Comparison of ENCODE assay signal across 15 cellular contexts in the genomic region with DNA sequence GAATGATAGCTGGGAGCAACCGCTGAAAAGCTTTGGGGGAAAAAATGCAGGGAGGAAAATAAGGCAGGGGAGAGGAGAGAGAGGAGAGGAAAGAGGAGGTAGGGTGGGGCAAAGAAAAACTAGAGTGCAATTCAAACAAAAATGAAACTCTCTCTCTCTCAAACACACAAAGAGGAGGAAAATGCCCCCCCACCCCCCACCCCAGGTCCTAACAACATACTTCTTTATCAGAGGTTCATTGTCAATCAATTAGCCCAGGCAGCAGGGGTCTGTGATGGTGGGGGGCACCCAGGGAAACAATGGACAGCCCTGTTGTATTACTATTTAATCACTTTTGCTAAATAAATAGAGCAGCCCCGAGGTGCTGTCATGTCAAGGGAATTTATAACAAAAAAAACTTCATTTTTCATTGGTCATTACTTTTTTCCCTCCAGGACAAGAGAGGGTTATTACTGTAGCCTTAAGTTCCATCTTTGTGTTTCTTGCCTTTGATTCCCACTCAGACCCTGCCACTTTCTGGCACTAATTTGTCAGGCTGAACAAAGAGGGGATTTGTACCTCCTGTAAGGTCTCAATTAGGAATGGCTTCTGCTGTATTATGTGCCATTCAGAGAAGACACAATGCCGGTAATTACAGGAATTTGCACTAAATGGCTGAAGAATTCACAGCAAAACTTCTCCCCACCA. TPM values are rescaled to one million over a fixed set of nuclear protein-coding genes. Genes with fewer than 3 reads are reported as not detected.
DNase-seq lines count a peak whose midpoint lies in the region; ATAC-seq and TF ChIP-seq lines count a peak whose summit lies in the region.
"Had no signal": no experiment of that assay in that cellular context is flagged by ENCODE, and none has a peak within 500 bp of the region (broad histone marks: within the 10 kb centered on the region; RNA-seq: fewer than 3 reads in every experiment).

No MANE protein-coding gene starts in this region.

- H3K4me1 ChIP-seq in Caco-2 (peaks cover 44% of the 10 kb centered on the region), mucosa of rectum (ENCODE audit: control insufficient read depth in 2 of 2, insufficient read depth in 2 of 2, low read length in 2 of 2) (peaks cover 12 to 16% of the 10 kb centered on the region in 2 donors)

- ATAC-seq in HG03159 (IDR thresholded peaks at IDR 0.05; ENCODE audit: unreplicated experiment): no peak
- ATAC-seq in HG02759 (IDR thresholded peaks at IDR 0.05; ENCODE audit: unreplicated experiment): no peak
- no peak for ATAC-seq in activated T-cell treated with anti-CD3 and anti-CD28 coated beads, Interleukin-2, amount 50 U/mL, for 72 hours (replicated peaks in 1 of 2)

- H3K27ac Mint-ChIP-seq in Caco-2 (ENCODE audit: unreplicated experiment): peak overlapping the region; percentile 68
- H3K27ac Mint-ChIP-seq in dendritic cell treated with granulocyte-macrophage colony-stimulating factor and Interleukin-4, amounts not matched to agents 40 ng/mL and 50 ng/mL, for 4 days: peak overlapping the region; percentile 17
- no peak overlapping the region for H3K27ac Mint-ChIP-seq in activated T-cell treated with anti-CD3 and anti-CD28 coated beads, Interleukin-2, amount 50 U/mL, for 72 hours
- H3K27ac Mint-ChIP-seq: activated CD4-positive, alpha-beta memory T cell treated with anti-CD3 and anti-CD28 coated beads for 36 hours; activated T-helper 2 cell treated with anti-CD3 and anti-CD28 coated beads, Interferon-gamma antibody, Interleukin-2, Interleukin-4, amounts not matched to agents 10 μg/mL and 5 μg/mL and 100 μg/mL, durations not matched to agents 14 hours and 24 hours and 36 hours; mesothelial cell of epicardium had no signal

- H3K9me3 ChIP-seq in Caco-2: no peaks in the 10 kb centered on the region
- no peaks in the 10 kb centered on the region for H3K9me3 ChIP-seq in mucosa of rectum (ENCODE audit: control insufficient read depth in 2 of 2, low read length in 2 of 2)
- H3K9me3 ChIP-seq: upper lobe of left lung had no signal

- H3K4me3 ChIP-seq in Caco-2 (ENCODE audit: low read depth, low read length) (no peak overlapping the region), mucosa of rectum (ENCODE audit: low read length in 2 of 2) (no peak overlapping the region), brain microvascular endothelial cell (ENCODE audit: low read depth, low read length) (no peak overlapping the region)
- H3K4me3 ChIP-seq: upper lobe of left lung had no signal

- BruUV-seq in Caco-2 (replicated peaks; lab: Mats Ljungman, UMichigan): no TSS peak

- H3K36me3 ChIP-seq in Caco-2 (ENCODE audit: control insufficient read depth, insufficient read depth, low read length) (no peaks in the 10 kb centered on the region), mucosa of rectum (ENCODE audit: control insufficient read depth in 2 of 2, insufficient read depth in 2 of 2, low read length in 2 of 2) (no peaks in the 10 kb centered on the region), brain microvascular endothelial cell (replicated peaks) (no peaks in the 10 kb centered on the region)

- intact Hi-C loops in Caco-2 (cut with micrococcal nuclease; ENCODE audit: unreplicated experiment): loop anchor here (1.0 to 5.0 kb wide), 4 partner anchors 62 to 173 kb away; no protein-coding TSS in a partner anchor
- intact Hi-C loops in dendritic cell treated with granulocyte-macrophage colony-stimulating factor and Interleukin-4, amounts not matched to agents 40 ng/mL and 50 ng/mL, for 4 days (cut with micrococcal nuclease): loop anchor here (5.0 kb wide), 2 partner anchors 203 to 223 kb away; a partner anchor contains a TSS

- peak overlapping the region in 1 of 2 donors; percentile 13 for H3K9ac ChIP-seq in mucosa of rectum (ENCODE audit: low read depth in 1 of 2, low read length in 2 of 2)

- peaks cover 31% of the 10 kb centered on the region for H3K4me1 Mint-ChIP-seq in Caco-2 (ENCODE audit: low read depth, unreplicated experiment)
- peaks cover 26% of the 10 kb centered on the region for H3K4me1 Mint-ChIP-seq in dendritic cell treated with granulocyte-macrophage colony-stimulating factor and Interleukin-4, amounts not matched to agents 40 ng/mL and 50 ng/mL, for 4 days (ENCODE audit: low read depth)
- H3K4me1 Mint-ChIP-seq in activated T-cell treated with anti-CD3 and anti-CD28 coated beads, Interleukin-2, amount 50 U/mL, for 72 hours (ENCODE audit: low read depth): peaks cover 26% of the 10 kb centered on the region

- no peaks in the 10 kb centered on the region for H3K36me3 Mint-ChIP-seq in Caco-2 (ENCODE audit: insufficient read depth, unreplicated experiment)
- H3K36me3 Mint-ChIP-seq in dendritic cell treated with granulocyte-macrophage colony-stimulating factor and Interleukin-4, amounts not matched to agents 40 ng/mL and 50 ng/mL, for 4 days (ENCODE audit: low read depth): no peaks in the 10 kb centered on the region
- H3K36me3 Mint-ChIP-seq in activated T-cell treated with anti-CD3 and anti-CD28 coated beads, Interleukin-2, amount 50 U/mL, for 72 hours (ENCODE audit: insufficient read depth in 2 of 2): peaks cover 0 to 2% of the 10 kb centered on the region in 2 donors
- H3K36me3 Mint-ChIP-seq: mesothelial cell of epicardium had no signal

- H3K27ac ChIP-seq in mucosa of rectum (ENCODE audit: low read depth in 2 of 2, low read length in 2 of 2) (peak overlapping the region; percentile 2 to 45), brain microvascular endothelial cell (no peak overlapping the region)
- H3K27ac ChIP-seq: upper lobe of left lung had no signal

- CTCF ChIA-PET in Caco-2 (lab: Charles Lee): interaction anchor here (0.9 to 2.3 kb wide), 3 partner anchors 70 to 178 kb away, joined by 3 to 6 read pairs (median 4); no protein-coding TSS in a partner anchor

- POLR2A ChIA-PET in Caco-2 (lab: Charles Lee): no interaction called here

- no peaks in the 10 kb centered on the region for H3K27me3 ChIP-seq in Caco-2 (replicated peaks; ENCODE audit: control insufficient read depth, insufficient read depth, low read length)
- H3K27me3 ChIP-seq in mucosa of rectum (ENCODE audit: control insufficient read depth in 2 of 2, insufficient read depth in 2 of 2, low read length in 2 of 2): no peaks in the 10 kb centered on the region
- no peaks in the 10 kb centered on the region for H3K27me3 ChIP-seq in brain microvascular endothelial cell (replicated peaks)
- H3K27me3 ChIP-seq: upper lobe of left lung had no signal

- TF ChIP-seq CTCF in Caco-2 (IDR thresholded peaks at IDR 0.05; ENCODE audit: insufficient read depth in 1 of 2, low read depth in 1 of 2, low read length in 1 of 2, severe bottlenecking in 1 of 2, unreplicated experiment in 1 of 2) (no peak), brain microvascular endothelial cell (IDR thresholded peaks at IDR 0.05; ENCODE audit: low read depth, low read length, missing control alignments) (no peak)

- in situ Hi-C loops in brain microvascular endothelial cell (cut with HindIII; ENCODE audit: low pct_ligation_motif_present, low sequenced_read_pairs): no loop called here

- H3K4me3 Mint-ChIP-seq in Caco-2 (ENCODE audit: unreplicated experiment): peak overlapping the region; percentile 28
- peak overlapping the region; percentile 40 for H3K4me3 Mint-ChIP-seq in dendritic cell treated with granulocyte-macrophage colony-stimulating factor and Interleukin-4, amounts not matched to agents 40 ng/mL and 50 ng/mL, for 4 days
- H3K4me3 Mint-ChIP-seq in activated T-cell treated with anti-CD3 and anti-CD28 coated beads, Interleukin-2, amount 50 U/mL, for 72 hours: peak overlapping the region in 1 of 2 donors; percentile 3
- H3K4me3 Mint-ChIP-seq: activated CD4-positive, alpha-beta memory T cell treated with anti-CD3 and anti-CD28 coated beads for 36 hours; mesothelial cell of epicardium had no signal

- H3K27me3 Mint-ChIP-seq in Caco-2 (ENCODE audit: insufficient read depth, unreplicated experiment): no peaks in the 10 kb centered on the region
- H3K27me3 Mint-ChIP-seq in dendritic cell treated with granulocyte-macrophage colony-stimulating factor and Interleukin-4, amounts not matched to agents 40 ng/mL and 50 ng/mL, for 4 days: no peaks in the 10 kb centered on the region
- H3K27me3 Mint-ChIP-seq in activated T-cell treated with anti-CD3 and anti-CD28 coated beads, Interleukin-2, amount 50 U/mL, for 72 hours (ENCODE audit: low read depth): no peaks in the 10 kb centered on the region
- H3K27me3 Mint-ChIP-seq: activated CD4-positive, alpha-beta memory T cell treated with anti-CD3 and anti-CD28 coated beads for 36 hours had no signal

- DNase-seq in Caco-2: no peak
- DNase-seq in NCI-H146 treated with DMSO at 0.1 percent for 48 hours (lab: John Stamatoyannopoulos, UW; ENCODE audit: unreplicated experiment): peak; percentile 27
- no peak for DNase-seq in brain microvascular endothelial cell
- no peak for DNase-seq in activated T-cell treated with anti-CD3 and anti-CD28 coated beads, Interleukin-2, amount 50 U/mL, for 72 hours
- DNase-seq: activated CD4-positive, alpha-beta memory T cell treated with anti-CD3 and anti-CD28 coated beads for 36 hours; aorta; NCI-H1092; NCI-H774; upper lobe of left lung had no signal

- H3K9me3 Mint-ChIP-seq in Caco-2 (ENCODE audit: unreplicated experiment): no peaks in the 10 kb centered on the region
- no peaks in the 10 kb centered on the region for H3K9me3 Mint-ChIP-seq in dendritic cell treated with granulocyte-macrophage colony-stimulating factor and Interleukin-4, amounts not matched to agents 40 ng/mL and 50 ng/mL, for 4 days
- no peaks in the 10 kb centered on the region for H3K9me3 Mint-ChIP-seq in activated T-cell treated with anti-CD3 and anti-CD28 coated beads, Interleukin-2, amount 50 U/mL, for 72 hours
- H3K9me3 Mint-ChIP-seq: activated CD4-positive, alpha-beta memory T cell treated with anti-CD3 and anti-CD28 coated beads for 36 hours; activated T-helper 2 cell treated with anti-CD3 and anti-CD28 coated beads, Interferon-gamma antibody, Interleukin-2, Interleukin-4, amounts not matched to agents 10 μg/mL and 5 μg/mL and 100 μg/mL, durations not matched to agents 14 hours and 24 hours and 36 hours; mesothelial cell of epicardium had no signal

RNA-seq across cellular contexts. Expression of a gene that starts 55.0 kb away (rescaled TPM):
- total RNA-seq in Caco-2 (2022): 8.8 and 9.3 TPM in 2 replicates
- 1 to 10 TPM; 8.8 to 9.2 TPM for total RNA-seq in activated T-cell treated with anti-CD3 and anti-CD28 coated beads, Interleukin-2, amount 50 U/mL, for 72 hours
